ENCODE assay signal across 8 cellular contexts in the genomic region with DNA sequence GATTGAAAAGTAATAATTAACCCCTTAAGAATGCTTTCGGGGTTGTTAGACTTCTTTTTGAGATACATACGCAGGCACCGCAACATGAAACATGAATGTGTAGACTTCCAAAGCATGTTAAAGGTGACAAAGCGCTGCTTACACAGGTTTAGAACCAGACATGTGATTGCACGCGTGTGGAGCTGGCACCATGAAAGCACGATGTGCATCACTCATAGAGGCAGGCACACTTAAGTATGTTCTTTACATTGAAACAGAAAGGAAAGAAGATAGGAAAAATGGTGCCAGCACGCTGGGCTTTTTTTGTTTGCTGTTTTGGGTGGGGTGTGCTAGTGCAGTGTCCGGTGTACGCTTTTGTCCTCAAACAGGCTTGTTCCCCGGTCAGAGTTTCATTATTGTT.
A peak's percentile ranks its signal among the peaks of the same experiment; 100 is the strongest.
DNase-seq lines count a peak whose midpoint lies in the region; ATAC-seq and TF ChIP-seq lines count a peak whose summit lies in the region.

No MANE protein-coding gene starts in this region.

- H3K4me3 Mint-ChIP-seq in activated CD8-positive, alpha-beta memory T cell treated with anti-CD3 and anti-CD28 coated beads, Interleukin-2, amount 10 ng/mL, durations not matched to agents 7 days and 5 days: no peak overlapping the region

- H3K4me2 ChIP-seq in GM23248 (ENCODE audit: unreplicated experiment) (peak overlapping the region; percentile 99), OCI-LY7 (ENCODE audit: low read length) (peak overlapping the region; percentile 66; the same call in 1 of the 2 replicates)

- intact Hi-C loops in OCI-LY7 (cut with micrococcal nuclease; ENCODE audit: unreplicated experiment): no loop called here
- intact Hi-C loops in esophagus squamous epithelium (cut with DNase I): no loop called here
- intact Hi-C loops in sciatic nerve (cut with DNase I): no loop called here

- ATAC-seq in sciatic nerve (no peak), GM18909 (IDR thresholded peaks at IDR 0.05; ENCODE audit: poor library complexity, unreplicated experiment) (no peak)
- ATAC-seq in activated CD8-positive, alpha-beta memory T cell treated with anti-CD3 and anti-CD28 coated beads, Interleukin-2, amount 10 ng/mL, durations not matched to agents 7 days and 5 days: no peak

- CTCF ChIA-PET in OCI-LY7 (lab: Charles Lee; ENCODE audit: unreplicated experiment): no interaction called here
- CTCF ChIA-PET in activated CD8-positive, alpha-beta memory T cell treated with anti-CD3 and anti-CD28 coated beads, Interleukin-2, amount 10 ng/mL, durations not matched to agents 7 days and 5 days (lab: Charles Lee): no interaction called here

- H3K27me3 Mint-ChIP-seq in activated CD8-positive, alpha-beta memory T cell treated with anti-CD3 and anti-CD28 coated beads, Interleukin-2, amount 10 ng/mL, durations not matched to agents 7 days and 5 days: peaks cover 25% of the 10 kb centered on the region

- peaks cover 34% of the 10 kb centered on the region for H3F3A ChIP-seq in GM23248 (ENCODE audit: insufficient read depth)

- DNase-seq in GM23248 (peak; percentile 82), OCI-LY7 (ENCODE audit: low spot score) (no peak), esophagus squamous epithelium (lab: John Stamatoyannopoulos, UW) (no peak), sciatic nerve (ENCODE audit: low spot score) (peak; percentile 51), NCI-H82 (lab: John Stamatoyannopoulos, UW) (no peak), DMS114 treated with DMSO at 0.1 percent for 48 hours (lab: John Stamatoyannopoulos, UW; ENCODE audit: unreplicated experiment) (no peak)
- no peak for DNase-seq in activated CD8-positive, alpha-beta memory T cell treated with anti-CD3 and anti-CD28 coated beads, Interleukin-2, amount 10 ng/mL, durations not matched to agents 7 days and 5 days

- TF ChIP-seq CTCF in OCI-LY7 (conservative IDR thresholded peaks at IDR 0.05; ENCODE audit: low read length) (no peak), esophagus squamous epithelium (IDR thresholded peaks at IDR 0.05) (no peak)

- no peak overlapping the region for H3K27ac Mint-ChIP-seq in activated CD8-positive, alpha-beta memory T cell treated with anti-CD3 and anti-CD28 coated beads, Interleukin-2, amount 10 ng/mL, durations not matched to agents 7 days and 5 days

- H3K9me2 ChIP-seq in GM23248 (ENCODE audit: insufficient read depth) (no peaks in the 10 kb centered on the region), OCI-LY7 (ENCODE audit: insufficient read depth, low read length) (no peaks in the 10 kb centered on the region)

- H3K4me3 ChIP-seq in GM23248 (peak overlapping the region; percentile 76), OCI-LY7 (ENCODE audit: low read depth, low read length, poor library complexity, severe bottlenecking) (no peak overlapping the region), esophagus squamous epithelium (peak overlapping the region; percentile 14 to 96 (median 80))

- H3K36me3 ChIP-seq in GM23248 (ENCODE audit: low read depth): no peaks in the 10 kb centered on the region
- H3K36me3 ChIP-seq in OCI-LY7 (ENCODE audit: insufficient read depth, low read length): no peaks in the 10 kb centered on the region
- peaks cover 0 to 6% (median 0%) of the 10 kb centered on the region in 3 donors for H3K36me3 ChIP-seq in esophagus squamous epithelium

- H3K27ac ChIP-seq in GM23248 (peak overlapping the region; percentile 100), OCI-LY7 (ENCODE audit: low read depth, low read length, poor library complexity, severe bottlenecking) (no peak overlapping the region), esophagus squamous epithelium (peak overlapping the region; percentile 99 to 100 (median 100))

- H3K9me3 ChIP-seq in GM23248 (ENCODE audit: low read depth) (no peaks in the 10 kb centered on the region), OCI-LY7 (ENCODE audit: low read length) (no peaks in the 10 kb centered on the region), esophagus squamous epithelium (no peaks in the 10 kb centered on the region)

- H3K36me3 Mint-ChIP-seq in activated CD8-positive, alpha-beta memory T cell treated with anti-CD3 and anti-CD28 coated beads, Interleukin-2, amount 10 ng/mL, durations not matched to agents 7 days and 5 days: no peaks in the 10 kb centered on the region

- WGBS in GM23248 (ENCODE audit: low coverage in 1 of 2, low lambda C conversion rate in 2 of 2, missing lambda C conversion rate in 2 of 2), 2 experiments: 1 to 2% methylated on average over 11 of the region's 11 CpGs
- WGBS in esophagus squamous epithelium, 2 donors: 18 to 27% methylated on average over 11 of the region's 11 CpGs

- H2AFZ ChIP-seq in GM23248: no peak overlapping the region
- H2AFZ ChIP-seq in OCI-LY7 (ENCODE audit: low read length): peak overlapping the region; percentile 57; the same call in 1 of the 2 replicates

- H3K27me3 ChIP-seq in GM23248 (replicated peaks; ENCODE audit: insufficient read depth): no peaks in the 10 kb centered on the region
- no peaks in the 10 kb centered on the region for H3K27me3 ChIP-seq in esophagus squamous epithelium

- POLR2A ChIA-PET in OCI-LY7 (lab: Charles Lee): interaction anchor here (0.7 kb wide), 1 partner anchor 1207 kb away, joined by 4 read pairs; no protein-coding TSS in a partner anchor

- no TSS peak for BruUV-seq in OCI-LY7 (replicated peaks; lab: Mats Ljungman, UMichigan)

- peaks cover 61% of the 10 kb centered on the region for H3K4me1 ChIP-seq in GM23248 (ENCODE audit: insufficient read depth)
- H3K4me1 ChIP-seq in OCI-LY7 (ENCODE audit: insufficient read depth, low read length, poor library complexity, severe bottlenecking): peaks cover 38% of the 10 kb centered on the region
- H3K4me1 ChIP-seq in esophagus squamous epithelium: peaks cover 40 to 87% (median 46%) of the 10 kb centered on the region in 3 donors

- peaks cover 16% of the 10 kb centered on the region for H3K4me1 Mint-ChIP-seq in activated CD8-positive, alpha-beta memory T cell treated with anti-CD3 and anti-CD28 coated beads, Interleukin-2, amount 10 ng/mL, durations not matched to agents 7 days and 5 days

- H3K9me3 Mint-ChIP-seq in activated CD8-positive, alpha-beta memory T cell treated with anti-CD3 and anti-CD28 coated beads, Interleukin-2, amount 10 ng/mL, durations not matched to agents 7 days and 5 days (ENCODE audit: low read depth): no peaks in the 10 kb centered on the region

- in situ Hi-C loops in GM23248 (cut with MboI): no loop called here

- H3K79me2 ChIP-seq in GM23248 (ENCODE audit: insufficient read depth) (peaks cover 91% of the 10 kb centered on the region), OCI-LY7 (ENCODE audit: insufficient read depth, low read depth, low read length) (no peaks in the 10 kb centered on the region)

- peak overlapping the region; percentile 97 for H3K9ac ChIP-seq in GM23248

- H4K20me1 ChIP-seq in GM23248 (ENCODE audit: insufficient read depth) (no peaks in the 10 kb centered on the region), OCI-LY7 (ENCODE audit: insufficient read depth, low read length) (no peaks in the 10 kb centered on the region)

- TF ChIP-seq POLR2A in esophagus squamous epithelium (IDR thresholded peaks at IDR 0.05): peak in 2 of 4 donors; percentile 19 to 31

Comparison
In these comparisons a context has a peak if more than half of its experiments do, and no peak if none do; other contexts are left out.
1. DNase-seq: peak in GM23248 (single experiment) and sciatic nerve (single experiment); none in OCI-LY7 (single experiment), esophagus squamous epithelium (single experiment), activated CD8-positive, alpha-beta memory T cell treated with anti-CD3 and anti-CD28 coated beads, Interleukin-2, amount 10 ng/mL, durations not matched to agents 7 days and 5 days (single experiment), NCI-H82 (single experiment) and DMS114 treated with DMSO at 0.1 percent for 48 hours (single experiment).